In the genomic region with DNA sequence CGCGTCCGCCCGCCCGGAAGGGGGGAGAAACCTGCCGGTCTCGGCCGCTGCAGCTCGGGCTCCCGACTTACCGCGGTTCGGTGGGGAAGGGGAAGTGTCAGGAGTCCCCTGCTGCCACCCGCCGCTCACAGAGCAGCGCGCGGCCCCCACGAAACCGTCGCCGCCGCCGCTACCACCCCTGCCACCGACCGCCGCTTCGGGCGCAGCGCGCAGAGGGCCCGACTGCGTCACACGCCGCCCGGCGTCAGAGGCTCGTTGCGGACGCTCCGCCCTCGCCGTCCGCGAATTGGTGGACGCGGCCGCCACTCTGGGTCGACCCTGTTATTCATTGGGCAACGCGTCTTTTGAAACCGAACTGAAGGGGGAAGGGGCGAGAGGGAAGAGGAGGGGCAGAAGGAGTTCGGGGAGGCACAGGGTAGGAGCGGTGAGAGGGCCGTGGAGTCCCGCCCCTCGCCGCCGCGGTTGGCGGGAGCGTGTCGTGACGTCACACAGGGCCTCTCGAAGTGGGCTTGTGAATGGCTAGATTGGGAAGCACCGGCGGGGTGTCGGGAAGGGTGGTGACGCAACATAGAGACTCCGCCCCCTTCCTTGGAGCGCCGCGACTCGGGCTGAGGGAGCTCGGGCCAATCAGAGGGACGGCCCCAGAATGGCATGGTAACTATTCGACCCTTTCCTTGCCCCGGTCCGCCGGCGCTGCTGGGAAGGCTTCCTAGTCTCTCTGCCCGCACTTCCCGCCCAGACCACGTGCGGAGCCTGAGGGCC, we compare ENCODE assay signal across 8 cellular contexts. TPM values are rescaled to one million over a fixed set of nuclear protein-coding genes. Genes with fewer than 3 reads are reported as not detected.
DNase-seq lines count a peak whose midpoint lies in the region; ATAC-seq and TF ChIP-seq lines count a peak whose summit lies in the region.

Gene NUP98 (minus strand): TSS at position 226 of the 762 bp plus-strand sequence. CDS start 15,437 bp downstream, outside the sequence.

- H3K4me1 ChIP-seq in ovary (ENCODE audit: insufficient read depth) (peaks cover 5% of the 10 kb centered on the region), thyroid gland (peaks cover 26 to 30% of the 10 kb centered on the region in 2 donors)

- intact Hi-C loops in Right ventricle myocardium inferior (cut with DNase I): loop anchor here (1.0 to 5.0 kb wide), 2 partner anchors 44 to 295 kb away; partner anchors contain the start of gene RRM1
- intact Hi-C loops in ovary (cut with DNase I): loop anchor here in 3 of 4 donors (5.0 to 10.0 kb wide), 3 partner anchors 40 to 47 kb away; partner anchors contain the start of gene RHOG (in 2 of the 3)
- intact Hi-C loops in thyroid gland (cut with DNase I): no loop called here

- H3K27me3 ChIP-seq in ovary (no peaks in the 10 kb centered on the region), thyroid gland (no peaks in the 10 kb centered on the region)

- peaks cover 54% of the 10 kb centered on the region for H3K4me1 Mint-ChIP-seq in activated naive CD8-positive, alpha-beta T cell treated with anti-CD3 and anti-CD28 coated beads, Interleukin-2, amount 50 U/mL, for 24 hours

- no peaks in the 10 kb centered on the region for H3K36me3 ChIP-seq in ovary
- H3K36me3 ChIP-seq in thyroid gland: peaks cover 0 to 10% of the 10 kb centered on the region in 2 donors

- TF ChIP-seq EP300 in ovary (IDR thresholded peaks at IDR 0.05): peak; percentile 77

- no peaks in the 10 kb centered on the region for H3K9me3 Mint-ChIP-seq in activated naive CD8-positive, alpha-beta T cell treated with anti-CD3 and anti-CD28 coated beads, Interleukin-2, amount 50 U/mL, for 24 hours

- H3K9me3 ChIP-seq in ovary (no peaks in the 10 kb centered on the region), thyroid gland (no peaks in the 10 kb centered on the region)

- peak within 1 kb of the TSS; percentile 91 to 93 for H3K27ac ChIP-seq in ovary
- peak within 1 kb of the TSS; percentile 78 to 96 (median 87) for H3K27ac ChIP-seq in thyroid gland

- WGBS in ovary, 3 donors: 0% methylated on average over 70 to 86 of the region's 86 CpGs
- WGBS in thyroid gland, 2 donors: 0% methylated on average over 30 to 49 of the region's 86 CpGs

- H3K36me3 Mint-ChIP-seq in activated naive CD8-positive, alpha-beta T cell treated with anti-CD3 and anti-CD28 coated beads, Interleukin-2, amount 50 U/mL, for 24 hours (ENCODE audit: low read depth): peaks cover 39% of the 10 kb centered on the region

- peak within 1 kb of the TSS; percentile 93 for H3K4me3 Mint-ChIP-seq in activated naive CD8-positive, alpha-beta T cell treated with anti-CD3 and anti-CD28 coated beads, Interleukin-2, amount 50 U/mL, for 24 hours

- peak within 1 kb of the TSS; percentile 93 for H3K4me3 ChIP-seq in GM12865 (ENCODE audit: low read depth, low read length)
- peak within 1 kb of the TSS; percentile 99 for H3K4me3 ChIP-seq in ovary
- H3K4me3 ChIP-seq in thyroid gland (replicated peaks in 1 of 3): peak within 1 kb of the TSS; percentile 59 to 95 (median 69)

- TF ChIP-seq POLR2A in ovary (IDR thresholded peaks at IDR 0.05): peak; percentile 100
- peak; percentile 94 to 98 for TF ChIP-seq POLR2A in thyroid gland (IDR thresholded peaks at IDR 0.05)

- TF ChIP-seq CTCF in GM12865 (IDR thresholded peaks at IDR 0.05; ENCODE audit: insufficient read depth, low read depth, low read length, missing control alignments): no peak
- peak in 2 of 3 donors; percentile 41 to 57 for TF ChIP-seq CTCF in ovary (IDR thresholded peaks at IDR 0.05)
- TF ChIP-seq CTCF in thyroid gland (IDR thresholded peaks at IDR 0.05): peak in 1 of 6 experiments; percentile 19

- ATAC-seq in HG02763 (IDR thresholded peaks at IDR 0.05; ENCODE audit: unreplicated experiment): peak; percentile 90
- peak; percentile 96 for ATAC-seq in activated naive CD8-positive, alpha-beta T cell treated with anti-CD3 and anti-CD28 coated beads, Interleukin-2, amount 50 U/mL, for 24 hours
- peak; percentile 98 for ATAC-seq in Right ventricle myocardium inferior

- peak within 1 kb of the TSS; percentile 97 for H3K27ac Mint-ChIP-seq in activated naive CD8-positive, alpha-beta T cell treated with anti-CD3 and anti-CD28 coated beads, Interleukin-2, amount 50 U/mL, for 24 hours

- no peaks in the 10 kb centered on the region for H3K27me3 Mint-ChIP-seq in activated naive CD8-positive, alpha-beta T cell treated with anti-CD3 and anti-CD28 coated beads, Interleukin-2, amount 50 U/mL, for 24 hours

- DNase-seq in GM12865 (ENCODE audit: low read depth) (peak; percentile 100), NCI-H1417 treated with DMSO at 0.1 percent for 48 hours (lab: John Stamatoyannopoulos, UW) (peak; percentile 95), SW480 (ENCODE audit: low spot score) (peak; percentile 99), Right ventricle myocardium inferior (ENCODE audit: missing footprints) (peak; percentile 100), ovary (peak; percentile 100), thyroid gland (peak; percentile 100)
- DNase-seq in activated naive CD8-positive, alpha-beta T cell treated with anti-CD3 and anti-CD28 coated beads, Interleukin-2, amount 50 U/mL, for 24 hours: peak; percentile 100

RNA-seq across cellular contexts. Expression of gene NUP98, which starts in this region (rescaled TPM):
- total RNA-seq in Right ventricle myocardium inferior: 40.4 TPM
- 100 to 1,000 TPM in 3 of 7 donors, 10 to 100 TPM in 4; 59.4 to 126 (median 94.5) TPM for total RNA-seq in ovary
- polyA plus RNA-seq in ovary: 10 to 100 TPM; 38.5 to 67.4 TPM
- total RNA-seq in thyroid gland: 100 to 1,000 TPM; 117 to 188 (median 160) TPM

Comparison
In these comparisons a context has a peak if more than half of its experiments do, and no peak if none do; other contexts are left out.
1. Peak in every context shown above with its lines: DNase-seq, ATAC-seq, H3K4me3 ChIP-seq and H3K27ac ChIP-seq.